ENCODE assay signal across 14 cellular contexts in the genomic region with DNA sequence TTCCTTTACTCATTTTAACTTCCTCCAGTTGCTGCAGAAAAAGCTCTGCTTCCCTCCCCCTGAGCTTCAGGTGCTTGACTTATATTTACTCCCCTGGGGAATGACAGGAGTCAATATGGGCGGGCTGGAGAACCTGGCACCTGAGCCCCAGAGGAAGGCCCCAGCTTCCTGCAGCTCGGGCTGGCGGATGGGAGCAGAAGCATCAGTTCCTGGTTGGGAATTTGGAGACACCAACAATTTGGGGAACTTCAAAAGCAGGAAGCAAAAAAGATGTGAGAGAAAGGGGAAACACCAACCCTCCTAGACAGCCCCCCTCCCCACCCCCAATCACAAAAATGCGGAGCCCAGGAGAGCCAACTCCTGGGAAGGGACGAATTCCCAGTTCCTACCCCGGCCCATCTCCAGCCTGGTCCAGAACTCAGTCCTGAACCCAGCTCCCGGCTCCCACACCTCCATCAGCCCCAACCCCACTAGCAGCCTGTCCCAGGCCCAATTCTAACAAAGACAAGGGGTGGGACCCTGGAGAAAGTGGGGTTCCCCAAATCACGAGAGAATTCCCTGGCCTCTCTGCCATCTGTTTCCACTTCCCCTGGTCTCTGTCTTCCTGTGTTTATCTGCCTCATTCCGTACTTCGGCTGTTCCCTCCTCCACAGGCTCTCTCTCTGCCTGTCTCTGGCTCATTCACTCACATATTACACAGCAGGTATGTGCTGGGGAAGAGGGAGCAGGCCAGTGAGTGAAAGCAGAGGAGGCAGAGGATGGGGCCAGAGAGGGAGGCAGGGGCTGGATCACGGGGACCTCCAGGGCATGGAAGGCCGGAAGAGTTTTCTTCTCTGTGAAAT. TPM values are rescaled to one million over a fixed set of nuclear protein-coding genes. Genes with fewer than 3 reads are reported as not detected.
DNase-seq lines count a peak whose midpoint lies in the region; ATAC-seq and TF ChIP-seq lines count a peak whose summit lies in the region.
"Had no signal": no experiment of that assay in that cellular context is flagged by ENCODE, and none has a peak within 500 bp of the region (broad histone marks: within the 10 kb centered on the region; RNA-seq: fewer than 3 reads in every experiment).

No MANE protein-coding gene starts in this region.

- DNase-seq in NOMO-1 treated with DMSO at 0.1 percent for 48 hours (lab: John Stamatoyannopoulos, UW; ENCODE audit: unreplicated experiment) (peak; percentile 52), NOMO-1 treated with dmso at 0.1 percent for 144 hours (lab: John Stamatoyannopoulos, UW; ENCODE audit: unreplicated experiment) (no peak), ureter (ENCODE audit: low spot score) (no peak)
- DNase-seq in stimulated activated effector memory CD8-positive, alpha-beta T cell treated with anti-CD3 and anti-CD28 coated beads, Interleukin-12 subunit alpha, Interleukin-12 subunit beta, amount 100 ng/mL, for 72 hours (ENCODE audit: low spot score in 2 of 2), result no peak
- no peak for DNase-seq in T-helper 2 cell treated with Interferon-gamma antibody and Interleukin-4, amounts not matched to agents 5 μg/mL and 100 μg/mL, for 36 hours (ENCODE audit: low spot score)
- DNase-seq: caudate nucleus, NCI-H446, T-helper 2 cell had no signal

- H3K9me3 ChIP-seq in iPS-15b (ENCODE audit: control insufficient read depth, insufficient read depth, low read length), result no peaks in the 10 kb centered on the region

- H3K4me3 ChIP-seq in iPS-15b (ENCODE audit: low read depth, low read length), result peak overlapping the region; percentile 8

- no peak overlapping the region for H3K4me3 Mint-ChIP-seq in stimulated activated effector memory CD8-positive, alpha-beta T cell treated with anti-CD3 and anti-CD28 coated beads, Interleukin-12 subunit alpha, Interleukin-12 subunit beta, amount 100 ng/mL, for 72 hours
- H3K4me3 Mint-ChIP-seq in T-helper 2 cell treated with Interferon-gamma antibody and Interleukin-4, amounts not matched to agents 5 μg/mL and 100 μg/mL, for 36 hours, result no peak overlapping the region

- no peaks in the 10 kb centered on the region for H3K9me3 Mint-ChIP-seq in stimulated activated effector memory CD8-positive, alpha-beta T cell treated with anti-CD3 and anti-CD28 coated beads, Interleukin-12 subunit alpha, Interleukin-12 subunit beta, amount 100 ng/mL, for 72 hours
- no peaks in the 10 kb centered on the region for H3K9me3 Mint-ChIP-seq in T-helper 2 cell treated with Interferon-gamma antibody and Interleukin-4, amounts not matched to agents 5 μg/mL and 100 μg/mL, for 36 hours
- H3K9me3 Mint-ChIP-seq: neural crest cell had no signal

- peaks cover 5% of the 10 kb centered on the region for H3K27me3 Mint-ChIP-seq in T-helper 2 cell treated with Interferon-gamma antibody and Interleukin-4, amounts not matched to agents 5 μg/mL and 100 μg/mL, for 36 hours (ENCODE audit: low read depth)

- H3K4me1 Mint-ChIP-seq in stimulated activated effector memory CD8-positive, alpha-beta T cell treated with anti-CD3 and anti-CD28 coated beads, Interleukin-12 subunit alpha, Interleukin-12 subunit beta, amount 100 ng/mL, for 72 hours, result peaks cover 29% of the 10 kb centered on the region
- peaks cover 12% of the 10 kb centered on the region for H3K4me1 Mint-ChIP-seq in T-helper 2 cell treated with Interferon-gamma antibody and Interleukin-4, amounts not matched to agents 5 μg/mL and 100 μg/mL, for 36 hours (ENCODE audit: low read depth)

- no peaks in the 10 kb centered on the region for H3K36me3 Mint-ChIP-seq in stimulated activated effector memory CD8-positive, alpha-beta T cell treated with anti-CD3 and anti-CD28 coated beads, Interleukin-12 subunit alpha, Interleukin-12 subunit beta, amount 100 ng/mL, for 72 hours
- no peaks in the 10 kb centered on the region for H3K36me3 Mint-ChIP-seq in T-helper 2 cell treated with Interferon-gamma antibody and Interleukin-4, amounts not matched to agents 5 μg/mL and 100 μg/mL, for 36 hours (ENCODE audit: low read depth)

- H3K4me1 ChIP-seq in iPS-15b (ENCODE audit: control insufficient read depth, insufficient read depth, low read length), result peaks cover 14% of the 10 kb centered on the region

- H3K27me3 ChIP-seq in iPS-15b (ENCODE audit: control insufficient read depth, insufficient read depth, low read length), result peaks cover 8% of the 10 kb centered on the region

- no peak for ATAC-seq in stimulated activated effector memory CD8-positive, alpha-beta T cell treated with anti-CD3 and anti-CD28 coated beads, Interleukin-12 subunit alpha, Interleukin-12 subunit beta, amount 100 ng/mL, for 72 hours
- no peak for ATAC-seq in HG03175 (IDR thresholded peaks at IDR 0.05; ENCODE audit: unreplicated experiment)

- peak overlapping the region; percentile 20 for H3K27ac Mint-ChIP-seq in stimulated activated effector memory CD8-positive, alpha-beta T cell treated with anti-CD3 and anti-CD28 coated beads, Interleukin-12 subunit alpha, Interleukin-12 subunit beta, amount 100 ng/mL, for 72 hours
- H3K27ac Mint-ChIP-seq in T-helper 2 cell treated with Interferon-gamma antibody and Interleukin-4, amounts not matched to agents 5 μg/mL and 100 μg/mL, for 36 hours, result no peak overlapping the region

- no peaks in the 10 kb centered on the region for H3K36me3 ChIP-seq in iPS-15b (ENCODE audit: control insufficient read depth, insufficient read depth, low read length)

- H3K9ac ChIP-seq in iPS-15b (ENCODE audit: low read depth, low read length), result no peak overlapping the region

TF ChIP-seq in PFSK-1, 5 proteins besides CTCF, POLR2A, EP300 and RAD21:
- TF ChIP-seq POLR2AphosphoS5 (IDR thresholded peaks at IDR 0.05; ENCODE audit: low read depth, low read length), result no peak
- peak; percentile 80 for TF ChIP-seq FOXP2 (optimal IDR thresholded peaks at IDR 0.05; ENCODE audit: borderline replicate concordance, extremely low read depth, extremely low read length, insufficient read depth)
- 0 out of 2 replicates have a peak, but pooled peaks have one; percentile 28 for TF ChIP-seq SIN3A (IDR thresholded peaks at IDR 0.05; ENCODE audit: borderline replicate concordance, insufficient read depth, low read length)
- TF ChIP-seq, protein P1, sequence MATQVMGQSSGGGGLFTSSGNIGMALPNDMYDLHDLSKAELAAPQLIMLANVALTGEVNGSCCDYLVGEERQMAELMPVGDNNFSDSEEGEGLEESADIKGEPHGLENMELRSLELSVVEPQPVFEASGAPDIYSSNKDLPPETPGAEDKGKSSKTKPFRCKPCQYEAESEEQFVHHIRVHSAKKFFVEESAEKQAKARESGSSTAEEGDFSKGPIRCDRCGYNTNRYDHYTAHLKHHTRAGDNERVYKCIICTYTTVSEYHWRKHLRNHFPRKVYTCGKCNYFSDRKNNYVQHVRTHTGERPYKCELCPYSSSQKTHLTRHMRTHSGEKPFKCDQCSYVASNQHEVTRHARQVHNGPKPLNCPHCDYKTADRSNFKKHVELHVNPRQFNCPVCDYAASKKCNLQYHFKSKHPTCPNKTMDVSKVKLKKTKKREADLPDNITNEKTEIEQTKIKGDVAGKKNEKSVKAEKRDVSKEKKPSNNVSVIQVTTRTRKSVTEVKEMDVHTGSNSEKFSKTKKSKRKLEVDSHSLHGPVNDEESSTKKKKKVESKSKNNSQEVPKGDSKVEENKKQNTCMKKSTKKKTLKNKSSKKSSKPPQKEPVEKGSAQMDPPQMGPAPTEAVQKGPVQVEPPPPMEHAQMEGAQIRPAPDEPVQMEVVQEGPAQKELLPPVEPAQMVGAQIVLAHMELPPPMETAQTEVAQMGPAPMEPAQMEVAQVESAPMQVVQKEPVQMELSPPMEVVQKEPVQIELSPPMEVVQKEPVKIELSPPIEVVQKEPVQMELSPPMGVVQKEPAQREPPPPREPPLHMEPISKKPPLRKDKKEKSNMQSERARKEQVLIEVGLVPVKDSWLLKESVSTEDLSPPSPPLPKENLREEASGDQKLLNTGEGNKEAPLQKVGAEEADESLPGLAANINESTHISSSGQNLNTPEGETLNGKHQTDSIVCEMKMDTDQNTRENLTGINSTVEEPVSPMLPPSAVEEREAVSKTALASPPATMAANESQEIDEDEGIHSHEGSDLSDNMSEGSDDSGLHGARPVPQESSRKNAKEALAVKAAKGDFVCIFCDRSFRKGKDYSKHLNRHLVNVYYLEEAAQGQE (IDR thresholded peaks at IDR 0.05; ENCODE audit: insufficient read depth in 1 of 2, low read depth in 2 of 2, low read length in 2 of 2), result peak in 1 of 2 experiments; percentile 41; a peak in 1 of 4 replicates
- no peak for TF ChIP-seq TAF1 (IDR thresholded peaks at IDR 0.05; ENCODE audit: borderline replicate concordance, insufficient read depth, low read length)
TF ChIP-seq in PFSK-1: peak in this region for 3.

RNA-seq across cellular contexts. Expression of a gene that starts 16.2 kb away (rescaled TPM):
- not detected for polyA plus RNA-seq in PFSK-1 (2012; ENCODE audit: insufficient read length, low read depth)
- total RNA-seq in ureter, result not detected
- total RNA-seq: glomerular endothelial cell, HT-29, neural crest cell had no signal

RNA-seq across cellular contexts. Expression of a gene that starts 48.3 kb away (rescaled TPM):
- polyA plus RNA-seq in PFSK-1 (2012; ENCODE audit: insufficient read length, low read depth), result 13.8 TPM
- 2.6 TPM for total RNA-seq in ureter
- total RNA-seq: HT-29 had no signal

RNA-seq across cellular contexts. Expression of a gene that starts 50.8 kb away (rescaled TPM):
- polyA plus RNA-seq in PFSK-1 (2012; ENCODE audit: insufficient read length, low read depth), result not detected
- 5.1 TPM for total RNA-seq in ureter
- total RNA-seq: glomerular endothelial cell, HT-29, neural crest cell had no signal
